8 cellular contexts compared by ENCODE assay signal in the genomic region with DNA sequence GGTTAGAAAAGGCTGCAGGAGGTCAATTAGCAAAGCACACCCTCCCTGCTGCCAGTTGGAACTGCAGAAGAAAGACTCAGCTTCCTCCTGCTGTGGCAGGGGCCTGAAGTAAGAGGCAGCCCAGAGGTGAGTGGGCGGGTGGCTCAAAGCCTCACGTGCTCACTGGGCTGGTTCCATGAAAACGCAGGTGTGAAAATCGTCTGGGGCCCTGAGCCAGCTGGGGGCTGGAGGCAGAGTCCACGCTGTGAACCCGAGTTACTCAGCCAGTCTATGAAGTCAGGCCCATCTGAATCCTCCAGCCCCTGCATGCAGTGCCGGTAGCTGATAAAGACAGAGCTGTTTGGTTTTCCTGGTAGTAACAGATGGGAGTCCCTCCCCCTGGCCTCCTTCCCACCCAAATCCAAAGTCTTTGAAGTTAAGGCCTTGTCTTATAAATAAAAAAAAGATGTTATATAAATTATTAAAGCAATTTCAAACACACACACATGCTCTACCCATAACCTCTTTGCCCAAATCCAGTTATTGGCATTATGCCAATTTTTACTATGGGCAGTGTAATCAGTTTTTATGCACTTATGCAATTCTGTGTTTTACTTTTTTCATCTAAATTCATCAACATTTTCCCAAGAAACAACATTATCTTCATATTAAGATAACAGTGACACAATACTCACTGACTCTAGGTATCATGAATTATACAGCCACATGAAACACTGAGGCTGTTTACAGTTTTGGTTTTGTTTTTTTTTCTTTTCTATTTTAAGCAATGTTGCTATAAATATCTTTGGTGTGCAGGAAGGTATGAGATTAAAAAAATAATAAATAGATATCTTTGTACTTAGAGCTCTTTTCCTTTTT. TPM values are rescaled to one million over a fixed set of nuclear protein-coding genes. Genes with fewer than 3 reads are reported as not detected.
DNase-seq lines count a peak whose midpoint lies in the region; ATAC-seq, FAIRE-seq and TF ChIP-seq lines count a peak whose summit lies in the region.

No MANE protein-coding gene starts in this region.

- in situ Hi-C loops in GM12878 (cut with MboI) = loop anchor here (25.0 kb wide), 2 partner anchors 1490 to 1765 kb away; no protein-coding TSS in a partner anchor

- no peaks in the 10 kb centered on the region for H3K36me3 ChIP-seq in GM12878 (ENCODE audit: control insufficient read depth in 2 of 2, insufficient read depth in 2 of 2, low read length in 1 of 2)

- intact Hi-C loops in GM12878 (cut with micrococcal nuclease; ENCODE audit: unreplicated experiment) = loop anchor here (1.0 kb wide), 1 partner anchor 8 kb away; no protein-coding TSS in a partner anchor

- TF ChIP-seq POLR2A in GM12878 (IDR thresholded peaks at IDR 0.05; ENCODE audit: low read depth, low read length) = peak; percentile 82

- TF ChIP-seq RAD21 in GM12878 (IDR thresholded peaks at IDR 0.05; ENCODE audit: insufficient read depth, low read depth, low read length) = no peak

- peak in 2 of 3 experiments; percentile 0 to 16; a peak in 1 of 6 replicates for TF ChIP-seq CTCF in GM12878 (IDR thresholded peaks at IDR 0.05 in 2 of 3, conservative IDR thresholded peaks at IDR 0.05 in 1 of 3; ENCODE audit: control insufficient read depth in 2 of 3, extremely low read depth in 1 of 3, insufficient read depth in 1 of 3, low read depth in 3 of 3, low read length in 3 of 3)

- WGBS in GM12878 (ENCODE audit: insufficient coverage, insufficient replicate concordance, low lambda C conversion rate, missing lambda C conversion rate) = 1% methylated on average over 7 of the region's 7 CpGs

- peaks cover 90% of the 10 kb centered on the region for H3K79me2 ChIP-seq in GM12878 (ENCODE audit: control insufficient read depth, insufficient read depth, low read length)

- FAIRE-seq in GM12878 (lab: Jason Lieb, UNC) = peak; percentile 85

- H3K27me3 Mint-ChIP-seq in IgD-negative memory B cell = no peaks in the 10 kb centered on the region
- H3K27me3 Mint-ChIP-seq in T-helper 17 cell = no peaks in the 10 kb centered on the region

- no peaks in the 10 kb centered on the region for H3K36me3 Mint-ChIP-seq in IgD-negative memory B cell
- H3K36me3 Mint-ChIP-seq in T-helper 17 cell (ENCODE audit: low read depth) = peaks cover 2% of the 10 kb centered on the region

- peak overlapping the region; percentile 93 for H3K27ac ChIP-seq in GM12878 (ENCODE audit: control insufficient read depth, insufficient read depth)

- CTCF ChIA-PET in GM12878 (lab: Yijun Ruan, JAX) = interaction anchor here (0.7 to 10.3 kb wide), 12 partner anchors 10 to 57 kb away, joined by 3 to 91 read pairs (median 10); a partner anchor contains a TSS

- ATAC-seq in GM21526 (IDR thresholded peaks at IDR 0.05; ENCODE audit: low FRiP score, unreplicated experiment) (peak; percentile 42), T-helper 17 cell (peak; percentile 79), GM12878 (peak; percentile 76)

- SMC1A ChIA-PET in GM12878 (lab: Charles Lee; ENCODE audit: uncharacterized antibody, unreplicated experiment) = interaction anchor here (0.7 to 14.3 kb wide), 11 partner anchors 12 to 58 kb away, joined by 3 to 280 read pairs (median 6); partner anchors contain the start of gene PNMA1

- POLR2A ChIA-PET in GM12878 (lab: Charles Lee) = interaction anchor here (0.6 to 13.1 kb wide), 6 partner anchors 13 to 242 kb away, joined by 3 to 260 read pairs (median 4); a partner anchor contains a TSS

- BruUV-seq in GM12878 (replicated peaks; lab: Mats Ljungman, UMichigan) = TSS peak; percentile 50

- DNase-seq in GDM1 (lab: John Stamatoyannopoulos, UW) = peak; percentile 13
- peak in 1 of 3 donors; percentile 31 for DNase-seq in T-helper 17 cell
- DNase-seq in GM12878 (ENCODE audit: low read depth, low spot score) = peak; percentile 85
- peak; percentile 89 for DNase-seq in kidney tubule cell (ENCODE audit: low spot score)
- DNase-seq in stimulated activated CD8-positive, alpha-beta memory T cell treated with anti-CD3 and anti-CD28 coated beads, Interleukin-12 subunit alpha, Interleukin-12 subunit beta, amount 100 ng/mL, for 24 hours (ENCODE audit: extremely low read depth) = peak; percentile 57
- DNase-seq in inferior parietal cortex (ENCODE audit: extremely low spot score) = no peak

- peaks cover 71% of the 10 kb centered on the region for H3K4me1 ChIP-seq in GM12878 (ENCODE audit: control insufficient read depth, insufficient read depth, low read length)

- H2AFZ ChIP-seq in GM12878 (ENCODE audit: control insufficient read depth, low read depth, low read length) = no peak overlapping the region

- H3K4me3 Mint-ChIP-seq in IgD-negative memory B cell = peak overlapping the region; percentile 70 to 92 (median 82)
- H3K4me3 Mint-ChIP-seq in T-helper 17 cell = peak overlapping the region; percentile 68

- RAD21 ChIA-PET in GM12878 (lab: Charles Lee; ENCODE audit: unreplicated experiment) = interaction anchor here (0.5 to 25.9 kb wide), 12 partner anchors 5 to 301 kb away, joined by 3 to 710 read pairs (median 4); a partner anchor contains a TSS

- H3K4me3 ChIP-seq in GM12878 = peak overlapping the region; percentile 65; the same call in 1 of the 2 replicates

- H3K9me3 ChIP-seq in T-helper 17 cell (ENCODE audit: control insufficient read depth, low read length, poor library complexity, severe bottlenecking) (no peaks in the 10 kb centered on the region), GM12878 (replicated peaks; ENCODE audit: control insufficient read depth, insufficient read depth, low read length) (no peaks in the 10 kb centered on the region)

- no peaks in the 10 kb centered on the region for H3K9me3 Mint-ChIP-seq in IgD-negative memory B cell

- peak overlapping the region; percentile 91 to 99 (median 98) for H3K27ac Mint-ChIP-seq in IgD-negative memory B cell
- peak overlapping the region; percentile 92 for H3K27ac Mint-ChIP-seq in T-helper 17 cell

- H3K4me2 ChIP-seq in GM12878 (ENCODE audit: control insufficient read depth, insufficient read depth) = peak overlapping the region; percentile 97

- no peaks in the 10 kb centered on the region for H4K20me1 ChIP-seq in GM12878 (ENCODE audit: control insufficient read depth, insufficient read depth)

- peak; percentile 73 to 81; a peak in 3 of 4 replicates for TF ChIP-seq EP300 in GM12878 (IDR thresholded peaks at IDR 0.05; ENCODE audit: borderline replicate concordance in 1 of 2, control insufficient read depth in 1 of 2, low read depth in 2 of 2, low read length in 2 of 2)

- peak overlapping the region; percentile 52; the same call in 1 of the 2 replicates for H3K9ac ChIP-seq in GM12878 (ENCODE audit: control insufficient read depth, insufficient read depth, low read length)

- H3K27me3 ChIP-seq in GM12878 (replicated peaks in 1 of 2; ENCODE audit: control insufficient read depth in 2 of 2, insufficient read depth in 2 of 2, low read length in 1 of 2) = no peaks in the 10 kb centered on the region

- H3K4me1 Mint-ChIP-seq in IgD-negative memory B cell = peaks cover 39 to 64% (median 61%) of the 10 kb centered on the region in 3 donors
- peaks cover 50% of the 10 kb centered on the region for H3K4me1 Mint-ChIP-seq in T-helper 17 cell

TF ChIP-seq in GM12878, 131 proteins besides CTCF, POLR2A, EP300 and RAD21 (continues in another document):
- TF ChIP-seq, protein P1, sequence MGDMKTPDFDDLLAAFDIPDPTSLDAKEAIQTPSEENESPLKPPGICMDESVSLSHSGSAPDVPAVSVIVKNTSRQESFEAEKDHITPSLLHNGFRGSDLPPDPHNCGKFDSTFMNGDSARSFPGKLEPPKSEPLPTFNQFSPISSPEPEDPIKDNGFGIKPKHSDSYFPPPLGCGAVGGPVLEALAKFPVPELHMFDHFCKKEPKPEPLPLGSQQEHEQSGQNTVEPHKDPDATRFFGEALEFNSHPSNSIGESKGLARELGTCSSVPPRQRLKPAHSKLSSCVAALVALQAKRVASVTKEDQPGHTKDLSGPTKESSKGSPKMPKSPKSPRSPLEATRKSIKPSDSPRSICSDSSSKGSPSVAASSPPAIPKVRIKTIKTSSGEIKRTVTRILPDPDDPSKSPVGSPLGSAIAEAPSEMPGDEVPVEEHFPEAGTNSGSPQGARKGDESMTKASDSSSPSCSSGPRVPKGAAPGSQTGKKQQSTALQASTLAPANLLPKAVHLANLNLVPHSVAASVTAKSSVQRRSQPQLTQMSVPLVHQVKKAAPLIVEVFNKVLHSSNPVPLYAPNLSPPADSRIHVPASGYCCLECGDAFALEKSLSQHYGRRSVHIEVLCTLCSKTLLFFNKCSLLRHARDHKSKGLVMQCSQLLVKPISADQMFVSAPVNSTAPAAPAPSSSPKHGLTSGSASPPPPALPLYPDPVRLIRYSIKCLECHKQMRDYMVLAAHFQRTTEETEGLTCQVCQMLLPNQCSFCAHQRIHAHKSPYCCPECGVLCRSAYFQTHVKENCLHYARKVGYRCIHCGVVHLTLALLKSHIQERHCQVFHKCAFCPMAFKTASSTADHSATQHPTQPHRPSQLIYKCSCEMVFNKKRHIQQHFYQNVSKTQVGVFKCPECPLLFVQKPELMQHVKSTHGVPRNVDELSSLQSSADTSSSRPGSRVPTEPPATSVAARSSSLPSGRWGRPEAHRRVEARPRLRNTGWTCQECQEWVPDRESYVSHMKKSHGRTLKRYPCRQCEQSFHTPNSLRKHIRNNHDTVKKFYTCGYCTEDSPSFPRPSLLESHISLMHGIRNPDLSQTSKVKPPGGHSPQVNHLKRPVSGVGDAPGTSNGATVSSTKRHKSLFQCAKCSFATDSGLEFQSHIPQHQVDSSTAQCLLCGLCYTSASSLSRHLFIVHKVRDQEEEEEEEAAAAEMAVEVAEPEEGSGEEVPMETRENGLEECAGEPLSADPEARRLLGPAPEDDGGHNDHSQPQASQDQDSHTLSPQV (IDR thresholded peaks at IDR 0.05) = 0 out of 2 replicates have a peak, but pooled peaks have one; percentile 58
- TF ChIP-seq SRF (IDR thresholded peaks at IDR 0.05; ENCODE audit: low read depth in 2 of 2, low read length in 2 of 2) (no peak), ZNF217 (IDR thresholded peaks at IDR 0.05) (no peak)

RNA-seq across cellular contexts. Expression of gene PNMA1, which starts 57.9 kb away (rescaled TPM):
- 20.9 TPM for polyA plus RNA-seq in IgD-negative memory B cell
- total RNA-seq in T-helper 17 cell = 10 to 100 TPM; 42.0 to 53.7 TPM
- 8.8 and 10.1 TPM in 2 replicates for total RNA-seq in GM12878 (2013; cell fraction: nucleolus; rRNA removed)
- 3.8 and 4.0 TPM in 2 replicates for total RNA-seq in GM12878 (2014; rRNA removed)
- 6.8 TPM in 2 replicates for total RNA-seq in GM12878 (2014; rRNA removed; fragmentation: Illumina TruSeq; extraction: Trizol)
- 22.4 and 24.0 TPM in 2 replicates for total RNA-seq in GM12878 (2021)
- 7.3 TPM for polyA plus RNA-seq in GM12878 (2011; ENCODE audit: low read depth)
- polyA plus RNA-seq in GM12878 (2011; rRNA removed) = 7.8 and 9.7 TPM in 2 replicates
- polyA plus RNA-seq in GM12878 (2011; cell fraction: cytosol; rRNA removed) = 7.1 and 7.2 TPM in 2 replicates
- polyA plus RNA-seq in GM12878 (2011; cell fraction: nucleus; rRNA removed) = 7.9 and 9.2 TPM in 2 replicates
- polyA plus RNA-seq in GM12878 (2012) = 9.3 and 11.6 TPM in 2 replicates
- 14.0 and 14.4 TPM in 2 replicates for polyA plus RNA-seq in GM12878 (2014; fragmentation: Illumina TruSeq; extraction: Trizol)
- polyA plus RNA-seq in GM12878 (2014; fragmentation: Nextera tagmentation; extraction: Ambion mirVana) = 1 to 10 TPM; 1.8 to 6.5 TPM
- 14.4 and 15.3 TPM in 2 replicates for polyA plus RNA-seq in GM12878 (2014; rRNA removed)
- 10 to 100 TPM; 35.0 to 39.3 TPM for polyA plus RNA-seq in GM12878 (2016; fragmentation: Nextera tagmentation; extraction: Ambion mirVana)
- 5.3 and 7.1 TPM in 2 replicates for polyA minus RNA-seq in GM12878 (2011; rRNA and poly(A)+ RNA removed)
- polyA minus RNA-seq in GM12878 (2011; cell fraction: cytosol; rRNA and poly(A)+ RNA removed) = 3.3 and 3.7 TPM in 2 replicates
- polyA minus RNA-seq in GM12878 (2011; cell fraction: nucleus; rRNA and poly(A)+ RNA removed) = 3.6 and 4.6 TPM in 2 replicates
